Comparison of ENCODE assay signal across 8 cellular contexts in genomic region chr21:42009831-42010506, GRCh38. TPM values are rescaled to one million over a fixed set of nuclear protein-coding genes. Genes with fewer than 3 reads are reported as not detected.
DNase-seq lines count a peak whose midpoint lies in the region; ATAC-seq and TF ChIP-seq lines count a peak whose summit lies in the region.

Gene ZBTB21 (minus strand): TSS chr21:42010360. CDS start chr21:41994095, 16,265 bp downstream.

- ATAC-seq in GM19324 (IDR thresholded peaks at IDR 0.05; ENCODE audit: low FRiP score, unreplicated experiment): peak; percentile 72
- peak; percentile 40 for ATAC-seq in HG03469 (IDR thresholded peaks at IDR 0.05; ENCODE audit: unreplicated experiment)

- peak within 1 kb of the TSS; percentile 77 for H3K4me3 ChIP-seq in BE2C (ENCODE audit: low read depth, low read length)

- H3K4me1 ChIP-seq in BE2C: no peaks in the 10 kb centered on the region

- TF ChIP-seq CTCF in BE2C (IDR thresholded peaks at IDR 0.05; ENCODE audit: low read depth, low read length): no peak

- peaks cover 9% of the 10 kb centered on the region; the same call in 1 of the 2 replicates for H3K36me3 ChIP-seq in BE2C

- CTCF ChIA-PET in activated CD4-positive, alpha-beta T cell treated with anti-CD3 and anti-CD28 coated beads, Interleukin-2, amount 10 ng/mL, durations not matched to agents 7 days and 5 days (lab: Charles Lee): interaction anchor here (1.3 kb wide), 1 partner anchor 97 kb away, joined by 3 read pairs; no protein-coding TSS in a partner anchor

- peak within 1 kb of the TSS; percentile 100 for H3K27ac Mint-ChIP-seq in activated CD4-positive, alpha-beta T cell treated with anti-CD3 and anti-CD28 coated beads, Interleukin-2, amount 10 ng/mL, durations not matched to agents 7 days and 5 days

- H3K27me3 ChIP-seq in BE2C: no peaks in the 10 kb centered on the region

- peaks cover 15% of the 10 kb centered on the region for H3K36me3 Mint-ChIP-seq in activated CD4-positive, alpha-beta T cell treated with anti-CD3 and anti-CD28 coated beads, Interleukin-2, amount 10 ng/mL, durations not matched to agents 7 days and 5 days (ENCODE audit: low read depth)

- peaks cover 16% of the 10 kb centered on the region for H3K27me3 Mint-ChIP-seq in activated CD4-positive, alpha-beta T cell treated with anti-CD3 and anti-CD28 coated beads, Interleukin-2, amount 10 ng/mL, durations not matched to agents 7 days and 5 days

- H3K9me3 Mint-ChIP-seq in activated CD4-positive, alpha-beta T cell treated with anti-CD3 and anti-CD28 coated beads, Interleukin-2, amount 10 ng/mL, durations not matched to agents 7 days and 5 days: peaks cover 5% of the 10 kb centered on the region

- no peaks in the 10 kb centered on the region for H3K9me3 ChIP-seq in BE2C

- H3K4me3 Mint-ChIP-seq in activated CD4-positive, alpha-beta T cell treated with anti-CD3 and anti-CD28 coated beads, Interleukin-2, amount 10 ng/mL, durations not matched to agents 7 days and 5 days: peak within 1 kb of the TSS; percentile 97

- POLR2A ChIA-PET in activated CD4-positive, alpha-beta T cell treated with anti-CD3 and anti-CD28 coated beads, Interleukin-2, amount 10 ng/mL, durations not matched to agents 7 days and 5 days (lab: Charles Lee): no interaction called here

- peak; percentile 98 for DNase-seq in BE2C
- peak; percentile 99 for DNase-seq in NCI-H69 (lab: John Stamatoyannopoulos, UW)
- peak; percentile 98 for DNase-seq in activated CD4-positive, alpha-beta T cell treated with anti-CD3 and anti-CD28 coated beads, Interleukin-2, amount 10 ng/mL, durations not matched to agents 7 days and 5 days
- DNase-seq in cortex of kidney (lab: John Stamatoyannopoulos, UW): peak; percentile 84
- DNase-seq in left kidney (ENCODE audit: low read depth, low spot score): peak; percentile 100
- peak; percentile 98 to 99 for DNase-seq in stimulated activated CD4-positive, alpha-beta T cell treated with anti-CD3 and anti-CD28 coated beads, Interleukin-2, amount 100 ng/mL, for 24 hours

- H3K4me1 Mint-ChIP-seq in activated CD4-positive, alpha-beta T cell treated with anti-CD3 and anti-CD28 coated beads, Interleukin-2, amount 10 ng/mL, durations not matched to agents 7 days and 5 days: peaks cover 27% of the 10 kb centered on the region

RNA-seq across cellular contexts. Expression of gene ZBTB21, which starts in this region (rescaled TPM):
- polyA plus RNA-seq in BE2C (2012; ENCODE audit: insufficient read depth, insufficient read length, low read depth): 14.7 TPM
- 10 to 100 TPM; 22.1 to 22.6 TPM for total RNA-seq in activated CD4-positive, alpha-beta T cell treated with anti-CD3 and anti-CD28 coated beads, Interleukin-2, amount 10 ng/mL, durations not matched to agents 7 days and 5 days

Comparison
In these comparisons a context has a peak if more than half of its experiments do, and no peak if none do; other contexts are left out.
1. Peak in every context shown above with its lines: DNase-seq, ATAC-seq and H3K4me3 ChIP-seq.